In the genomic region with DNA sequence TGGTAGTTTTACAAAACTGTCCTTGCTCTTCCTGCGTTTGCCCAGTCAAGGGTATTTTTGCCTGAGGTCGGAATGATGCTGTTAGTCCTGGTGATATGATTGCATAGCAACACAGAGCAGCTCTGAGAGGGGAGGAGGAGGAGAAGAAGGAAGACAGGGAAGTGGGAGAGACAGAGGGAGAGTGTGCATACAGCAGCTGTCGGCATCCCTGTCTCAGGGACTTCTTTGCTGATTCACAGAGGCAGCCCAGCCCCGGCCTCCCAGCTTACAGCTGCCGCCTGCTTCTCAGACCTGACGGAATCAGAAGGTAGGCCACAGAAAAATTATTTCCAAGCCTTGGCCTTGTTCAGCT, we compare ENCODE assay signal across 11 cellular contexts. TPM values are rescaled to one million over a fixed set of nuclear protein-coding genes. Genes with fewer than 3 reads are reported as not detected.
A peak's percentile ranks its signal among the peaks of the same experiment; 100 is the strongest.
DNase-seq lines count a peak whose midpoint lies in the region; ATAC-seq and TF ChIP-seq lines count a peak whose summit lies in the region.
"Had no signal": no experiment of that assay in that cellular context is flagged by ENCODE, and none has a peak within 500 bp of the region (broad histone marks: within the 10 kb centered on the region; RNA-seq: fewer than 3 reads in every experiment).

No MANE protein-coding gene starts in this region.

- no peaks in the 10 kb centered on the region for H3K79me1 ChIP-seq in neuronal stem cell (ENCODE audit: low read depth, low read length)

- H2BK15ac ChIP-seq in neuronal stem cell (ENCODE audit: low read length), result no peak overlapping the region

- H2BK5ac ChIP-seq in neuronal stem cell (ENCODE audit: low read length), result no peak overlapping the region

- H2AK5ac ChIP-seq in neuronal stem cell (ENCODE audit: low read depth, low read length), result no peak overlapping the region

- DNase-seq in ELF-1 (ENCODE audit: low read depth, low spot score), result peak; percentile 40
- DNase-seq in NCI-H226, result peak; percentile 53
- no peak for DNase-seq in endothelial cell (ENCODE audit: low spot score)
- DNase-seq in neuronal stem cell (ENCODE audit: low spot score), result no peak
- DNase-seq in Calu3, result no peak
- no peak for DNase-seq in activated CD4-positive, CD25-positive, alpha-beta regulatory T cell treated with anti-CD3 and anti-CD28 coated beads, Interleukin-2, amount 50 U/mL, for 72 hours
- no peak for DNase-seq in gastrocnemius medialis
- DNase-seq: midbrain, NCI-H1105 treated with DMSO at 0.1 percent for 48 hours had no signal

- no CpG with 5 or more reads among the region's 6 CpGs for WGBS in neuronal stem cell (ENCODE audit: extremely low coverage in 2 of 2, insufficient read length in 2 of 2, insufficient replicate concordance in 1 of 2), 2 donors

- no peak overlapping the region for H3K9ac ChIP-seq in neuronal stem cell (ENCODE audit: low read depth, low read length, poor library complexity)

- CTCF ChIA-PET in Calu3 (lab: Charles Lee), result no interaction called here

- no peak overlapping the region for H2BK120ac ChIP-seq in neuronal stem cell (ENCODE audit: low read depth, low read length)

- intact Hi-C loops in Calu3 (cut with micrococcal nuclease; ENCODE audit: unreplicated experiment) (no loop called here), gastrocnemius medialis (cut with DNase I; ENCODE audit: low total_unique reads) (no loop called here)

- H3K18ac ChIP-seq in neuronal stem cell (ENCODE audit: low read length), result peak overlapping the region; percentile 64

- H3K27ac Mint-ChIP-seq in endothelial cell (ENCODE audit: unreplicated experiment), result peak overlapping the region; percentile 95
- no peak overlapping the region for H3K27ac Mint-ChIP-seq in Calu3 (ENCODE audit: unreplicated experiment)

- H2AFZ ChIP-seq in neuronal stem cell (ENCODE audit: low read length), result peak overlapping the region; percentile 82

- H3K23ac ChIP-seq in neuronal stem cell (ENCODE audit: low read depth, low read length, poor library complexity), result no peak overlapping the region

- H3K4me3 Mint-ChIP-seq in endothelial cell (ENCODE audit: unreplicated experiment), result no peak overlapping the region
- H3K4me3 Mint-ChIP-seq in Calu3 (ENCODE audit: low read depth, unreplicated experiment), result no peak overlapping the region

- H2BK12ac ChIP-seq in neuronal stem cell (ENCODE audit: low read length), result no peak overlapping the region

- H3K9me3 Mint-ChIP-seq in endothelial cell (ENCODE audit: unreplicated experiment) (no peaks in the 10 kb centered on the region), Calu3 (ENCODE audit: low read depth, unreplicated experiment) (no peaks in the 10 kb centered on the region)

- peaks cover 20% of the 10 kb centered on the region for H3K4me1 Mint-ChIP-seq in endothelial cell (ENCODE audit: unreplicated experiment)
- no peaks in the 10 kb centered on the region for H3K4me1 Mint-ChIP-seq in Calu3 (ENCODE audit: low read depth, unreplicated experiment)

- H3K27me3 Mint-ChIP-seq in endothelial cell (ENCODE audit: unreplicated experiment), result peaks cover 1% of the 10 kb centered on the region
- peaks cover 37% of the 10 kb centered on the region for H3K27me3 Mint-ChIP-seq in Calu3 (ENCODE audit: unreplicated experiment)

- no peak overlapping the region for H3K27ac ChIP-seq in neuronal stem cell (replicated peaks; ENCODE audit: low read length)
- H3K27ac ChIP-seq in gastrocnemius medialis, result no peak overlapping the region
- H3K27ac ChIP-seq: VCaP had no signal

- H3K4me1 ChIP-seq in neuronal stem cell (ENCODE audit: control insufficient read depth in 2 of 2, insufficient read depth in 1 of 2, low read depth in 1 of 2, low read length in 2 of 2), result peaks cover 0 to 2% of the 10 kb centered on the region in 2 donors
- no peaks in the 10 kb centered on the region for H3K4me1 ChIP-seq in gastrocnemius medialis

- no peak for ATAC-seq in gastrocnemius medialis
- ATAC-seq: Panc1 had no signal

- H3K36me3 ChIP-seq in neuronal stem cell (replicated peaks in 1 of 2; ENCODE audit: control insufficient read depth in 2 of 2, insufficient read depth in 2 of 2, low read length in 2 of 2) (no peaks in the 10 kb centered on the region), gastrocnemius medialis (no peaks in the 10 kb centered on the region)

- H4K91ac ChIP-seq in neuronal stem cell (ENCODE audit: low read depth, low read length, poor library complexity), result no peak overlapping the region

- H3K14ac ChIP-seq in neuronal stem cell (ENCODE audit: low read length), result no peak overlapping the region

- in situ Hi-C loops in gastrocnemius medialis (cut with MboI; ENCODE audit: low sequenced_read_pairs in 4 of 4), result no loop called here

- H3K4me3 ChIP-seq in neuronal stem cell (ENCODE audit: low read length in 2 of 2) (peak overlapping the region in 1 of 2 donors; percentile 44), gastrocnemius medialis (no peak overlapping the region)

- H4K8ac ChIP-seq in neuronal stem cell (ENCODE audit: low read depth, low read length), result no peak overlapping the region

- no peak for TF ChIP-seq POLR2A in gastrocnemius medialis (IDR thresholded peaks at IDR 0.05)

- H3K9me3 ChIP-seq in neuronal stem cell (replicated peaks in 1 of 2; ENCODE audit: control insufficient read depth in 2 of 2, insufficient read depth in 1 of 2, low read depth in 1 of 2, low read length in 2 of 2) (no peaks in the 10 kb centered on the region), gastrocnemius medialis (no peaks in the 10 kb centered on the region)

- no peak overlapping the region for H3K4ac ChIP-seq in neuronal stem cell (ENCODE audit: low read length)

- H3K27me3 ChIP-seq in neuronal stem cell (ENCODE audit: control insufficient read depth in 3 of 3, insufficient read depth in 3 of 3, low read depth in 1 of 3, low read length in 3 of 3) (peaks cover 0 to 5% (median 0%) of the 10 kb centered on the region in 3 experiments), gastrocnemius medialis (no peaks in the 10 kb centered on the region)

- H3K4me2 ChIP-seq in neuronal stem cell (ENCODE audit: insufficient read depth, low read length, poor library complexity, severe bottlenecking), result peak overlapping the region; percentile 45

- BruUV-seq in Calu3 (replicated peaks; lab: Mats Ljungman, UMichigan), result no TSS peak

- no peak for TF ChIP-seq CTCF in endothelial cell (IDR thresholded peaks at IDR 0.05; ENCODE audit: unreplicated experiment)
- TF ChIP-seq CTCF in Calu3 (IDR thresholded peaks at IDR 0.05; ENCODE audit: unreplicated experiment), result no peak
- TF ChIP-seq CTCF in gastrocnemius medialis (IDR thresholded peaks at IDR 0.05 in 4 of 5, conservative IDR thresholded peaks at IDR 0.05 in 1 of 5), result no peak

- no peaks in the 10 kb centered on the region for H3K36me3 Mint-ChIP-seq in endothelial cell (ENCODE audit: low read depth, unreplicated experiment)
- H3K36me3 Mint-ChIP-seq in Calu3 (ENCODE audit: insufficient read depth, unreplicated experiment), result no peaks in the 10 kb centered on the region

RNA-seq across cellular contexts. Expression of gene DRP2, which starts 0.2 kb away (rescaled TPM):
- total RNA-seq in endothelial cell (ENCODE audit: unreplicated experiment) (1.6 TPM), Calu3 (2022) (0.39 and 0.66 TPM in 2 replicates), gastrocnemius medialis (under 1 TPM in 2 of 4 donors, not detected in 2; 0.10 to 0.11 TPM)
- 1.2 TPM for polyA plus RNA-seq in neuronal stem cell (2013, experiment 1 of 2)
- 1.4 TPM for polyA plus RNA-seq in neuronal stem cell (2013, experiment 2 of 2)

Comparison
In these comparisons a context has a peak if more than half of its experiments do, and no peak if none do; other contexts are left out.
1. DNase-seq: peak in ELF-1 (single experiment) and NCI-H226 (single experiment); none in endothelial cell (single experiment), neuronal stem cell (single experiment), Calu3 (single experiment), activated CD4-positive, CD25-positive, alpha-beta regulatory T cell treated with anti-CD3 and anti-CD28 coated beads, Interleukin-2, amount 50 U/mL, for 72 hours (single experiment) and gastrocnemius medialis (0 of 2).